Comparison of ENCODE assay signal across 1 cellular context in genomic region chr4:107885865-107886264, GRCh38.
TF ChIP-seq lines count a peak whose summit lies in the region.

No MANE protein-coding gene starts in this region.

TF ChIP-seq in endothelial cell of umbilical vein, 7 proteins besides CTCF, POLR2A, EP300 and RAD21 (continued from another document):
- TF ChIP-seq POLR2AphosphoS5 (IDR thresholded peaks at IDR 0.05; ENCODE audit: insufficient read depth, low read depth, low read length) (no peak), MAX (IDR thresholded peaks at IDR 0.05; ENCODE audit: insufficient read depth, insufficient read length) (no peak), FOS (IDR thresholded peaks at IDR 0.05; ENCODE audit: borderline replicate concordance, insufficient read depth, low read length) (peak; percentile 43)
